1 cellular context compared by ENCODE assay signal in the genomic region with DNA sequence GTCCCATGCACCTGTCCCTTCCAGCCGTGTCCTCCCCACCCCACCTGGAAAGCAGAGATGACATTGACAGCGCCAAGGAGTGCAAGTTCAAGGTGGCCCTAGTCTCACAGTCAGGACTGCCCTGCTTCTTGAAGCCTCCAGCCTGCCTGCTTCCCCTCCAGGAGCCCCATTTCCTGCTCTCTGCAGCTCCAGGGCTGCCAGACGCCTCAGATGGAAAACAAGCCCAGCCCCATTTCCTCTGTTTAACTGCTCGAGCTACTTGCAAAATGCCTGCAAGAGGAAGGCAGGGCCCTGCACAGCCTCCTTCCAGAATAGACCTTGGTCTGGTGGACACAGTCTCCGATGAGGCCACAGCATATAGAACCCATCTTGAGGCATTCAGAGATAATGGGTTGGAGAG.
TF ChIP-seq lines count a peak whose summit lies in the region.

No MANE protein-coding gene starts in this region.

TF ChIP-seq in endothelial cell of umbilical vein, 7 proteins besides CTCF, POLR2A, EP300 and RAD21:
- TF ChIP-seq POLR2AphosphoS5 (IDR thresholded peaks at IDR 0.05; ENCODE audit: insufficient read depth, low read depth, low read length) (peak; percentile 31), JUN (IDR thresholded peaks at IDR 0.05; ENCODE audit: borderline replicate concordance, insufficient read depth, insufficient read length, low read depth) (no peak)
